16 cellular contexts compared by ENCODE assay signal in the genomic region with DNA sequence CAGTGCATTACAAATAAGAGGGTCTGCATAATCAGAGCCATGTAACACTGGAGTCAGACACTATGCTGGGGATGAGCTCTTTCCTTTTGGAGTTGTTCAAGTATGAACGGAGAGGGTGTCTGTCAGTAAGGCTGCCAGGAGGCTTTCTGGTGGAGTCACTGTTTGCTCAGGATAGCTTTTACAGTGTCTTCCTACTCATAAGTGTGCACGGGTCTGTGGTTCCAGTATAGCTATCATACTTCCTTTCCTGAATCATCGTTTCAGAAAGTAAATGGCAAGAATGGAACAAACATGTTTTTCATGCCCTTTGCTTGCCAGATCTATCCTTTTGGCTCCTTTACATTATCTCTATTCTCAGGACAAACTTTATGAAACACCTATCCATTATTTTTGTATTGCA.
A peak's percentile ranks its signal among the peaks of the same experiment; 100 is the strongest.
DNase-seq lines count a peak whose midpoint lies in the region; ATAC-seq, FAIRE-seq and TF ChIP-seq lines count a peak whose summit lies in the region.
"Had no signal": no experiment of that assay in that cellular context is flagged by ENCODE, and none has a peak within 500 bp of the region (broad histone marks: within the 10 kb centered on the region; RNA-seq: fewer than 3 reads in every experiment).

No MANE protein-coding gene starts in this region.

- no peak for TF ChIP-seq CTCF in brain microvascular endothelial cell (IDR thresholded peaks at IDR 0.05; ENCODE audit: low read depth, low read length, missing control alignments)
- peak in 1 of 3 experiments; percentile 7 for TF ChIP-seq CTCF in keratinocyte (optimal IDR thresholded peaks at IDR 0.05 in 1 of 3, IDR thresholded peaks at IDR 0.05 in 1 of 3, conservative IDR thresholded peaks at IDR 0.05 in 1 of 3; ENCODE audit: extremely low read depth in 1 of 3, insufficient read depth in 2 of 3, low read length in 3 of 3)
- TF ChIP-seq CTCF in mucosa of descending colon (IDR thresholded peaks at IDR 0.05), result no peak

- H3K4me3 ChIP-seq in brain microvascular endothelial cell (ENCODE audit: low read depth, low read length) (no peak overlapping the region), keratinocyte (ENCODE audit: control insufficient read depth in 2 of 3, extremely low read depth in 1 of 3, insufficient read depth in 2 of 3, low read depth in 1 of 3, low read length in 3 of 3) (no peak overlapping the region), mucosa of descending colon (no peak overlapping the region)
- H3K4me3 ChIP-seq: A549, GM23338, K562 had no signal

- H3K9me3 ChIP-seq in keratinocyte (ENCODE audit: control insufficient read depth, low read depth, low read length) (no peaks in the 10 kb centered on the region), mucosa of descending colon (no peaks in the 10 kb centered on the region)
- H3K9me3 ChIP-seq: A549 had no signal

- H3K27me3 Mint-ChIP-seq in activated T-helper 2 cell treated with anti-CD3 and anti-CD28 coated beads, Interferon-gamma antibody, Interleukin-2, Interleukin-4, amounts not matched to agents 10 μg/mL and 5 μg/mL and 100 μg/mL, durations not matched to agents 14 hours and 24 hours and 36 hours (ENCODE audit: low read depth), result no peaks in the 10 kb centered on the region
- H3K27me3 Mint-ChIP-seq: B cell; CD4-positive, alpha-beta T cell had no signal

- H3K36me3 ChIP-seq in brain microvascular endothelial cell (replicated peaks) (no peaks in the 10 kb centered on the region), keratinocyte (ENCODE audit: control insufficient read depth in 2 of 2, extremely low read depth in 1 of 2, insufficient read depth in 2 of 2, low read length in 2 of 2) (no peaks in the 10 kb centered on the region), mucosa of descending colon (ENCODE audit: low read depth) (no peaks in the 10 kb centered on the region)

- no peaks in the 10 kb centered on the region for H3K36me3 Mint-ChIP-seq in activated T-helper 2 cell treated with anti-CD3 and anti-CD28 coated beads, Interferon-gamma antibody, Interleukin-2, Interleukin-4, amounts not matched to agents 10 μg/mL and 5 μg/mL and 100 μg/mL, durations not matched to agents 14 hours and 24 hours and 36 hours (ENCODE audit: low read depth)

- peak overlapping the region; percentile 6 for H3K9ac ChIP-seq in keratinocyte (ENCODE audit: control insufficient read depth, extremely low read depth, insufficient read depth, low read length)

- DNase-seq in AG20443 (ENCODE audit: low spot score), result peak; percentile 16
- peak; percentile 42 for DNase-seq in LoVo (ENCODE audit: low spot score)
- peak; percentile 38 for DNase-seq in brain microvascular endothelial cell
- no peak for DNase-seq in keratinocyte (ENCODE audit: low read depth, low spot score)
- no peak for DNase-seq in mesenteric fat pad (ENCODE audit: low spot score)
- no peak for DNase-seq in mucosa of descending colon
- no peak for DNase-seq in activated T-helper 2 cell treated with anti-CD3 and anti-CD28 coated beads, Interferon-gamma antibody, Interleukin-2, Interleukin-4, amounts not matched to agents 10 μg/mL and 5 μg/mL and 100 μg/mL, durations not matched to agents 14 hours and 24 hours and 36 hours (ENCODE audit: low spot score)
- no peak for DNase-seq in amygdala (lab: John Stamatoyannopoulos, UW)
- DNase-seq: CD4-positive, alpha-beta T cell; NCI-H1417 treated with DMSO at 0.1 percent for 48 hours; NCI-H2029; NCI-H774 had no signal

- peak; percentile 86 for FAIRE-seq in keratinocyte (lab: Jason Lieb, UNC)
- FAIRE-seq: A549, K562 had no signal

- H3K4me1 Mint-ChIP-seq in activated T-helper 2 cell treated with anti-CD3 and anti-CD28 coated beads, Interferon-gamma antibody, Interleukin-2, Interleukin-4, amounts not matched to agents 10 μg/mL and 5 μg/mL and 100 μg/mL, durations not matched to agents 14 hours and 24 hours and 36 hours (ENCODE audit: low read depth), result no peaks in the 10 kb centered on the region
- H3K4me1 Mint-ChIP-seq: B cell had no signal

- peak overlapping the region; percentile 33 for H2AFZ ChIP-seq in keratinocyte (ENCODE audit: control insufficient read depth, low read length)
- H2AFZ ChIP-seq: GM23338 had no signal

- H3K27ac ChIP-seq in brain microvascular endothelial cell (no peak overlapping the region), keratinocyte (ENCODE audit: control insufficient read depth, insufficient read depth, low read length) (peak overlapping the region; percentile 68)
- H3K27ac ChIP-seq: A549 had no signal

- no peaks in the 10 kb centered on the region for H3K79me2 ChIP-seq in keratinocyte (ENCODE audit: control insufficient read depth, insufficient read depth, low read length)

- no peak overlapping the region for H3K4me2 ChIP-seq in keratinocyte (ENCODE audit: control insufficient read depth, extremely low read depth, insufficient read depth, low read depth, low read length)
- H3K4me2 ChIP-seq: A549, GM23338 had no signal

- in situ Hi-C loops in brain microvascular endothelial cell (cut with HindIII; ENCODE audit: low pct_ligation_motif_present, low sequenced_read_pairs), result no loop called here

- H3K27me3 ChIP-seq in brain microvascular endothelial cell (replicated peaks), result no peaks in the 10 kb centered on the region
- no peaks in the 10 kb centered on the region for H3K27me3 ChIP-seq in keratinocyte (ENCODE audit: control insufficient read depth, extremely low read depth, insufficient read depth, low read length)

- H3K9me1 ChIP-seq in keratinocyte (ENCODE audit: control insufficient read depth, extremely low read depth, insufficient read depth, low read length), result no peaks in the 10 kb centered on the region

- H3K9me3 Mint-ChIP-seq in activated T-helper 2 cell treated with anti-CD3 and anti-CD28 coated beads, Interferon-gamma antibody, Interleukin-2, Interleukin-4, amounts not matched to agents 10 μg/mL and 5 μg/mL and 100 μg/mL, durations not matched to agents 14 hours and 24 hours and 36 hours, result peaks cover 26% of the 10 kb centered on the region
- H3K9me3 Mint-ChIP-seq: GM23338 had no signal

- intact Hi-C loops in mucosa of descending colon (cut with DNase I, micrococcal nuclease), result loop anchor here in 1 of 2 donors (10.0 kb wide), 1 partner anchor 70 kb away; no protein-coding TSS in a partner anchor
- intact Hi-C loops in activated T-helper 2 cell treated with anti-CD3 and anti-CD28 coated beads, Interferon-gamma antibody, Interleukin-2, Interleukin-4, amounts not matched to agents 10 μg/mL and 5 μg/mL and 100 μg/mL, durations not matched to agents 14 hours and 24 hours and 36 hours (cut with micrococcal nuclease), result no loop called here

- H4K20me1 ChIP-seq in keratinocyte (ENCODE audit: control insufficient read depth, extremely low read depth, insufficient read depth, low read length), result no peaks in the 10 kb centered on the region

- H3K27ac Mint-ChIP-seq in activated T-helper 2 cell treated with anti-CD3 and anti-CD28 coated beads, Interferon-gamma antibody, Interleukin-2, Interleukin-4, amounts not matched to agents 10 μg/mL and 5 μg/mL and 100 μg/mL, durations not matched to agents 14 hours and 24 hours and 36 hours, result no peak overlapping the region
- H3K27ac Mint-ChIP-seq: B cell; CD4-positive, alpha-beta T cell; GM23338 had no signal

- dilution Hi-C loops in keratinocyte (cut with MboI; ENCODE audit: extremely low pct_ligation_motif_present, low sequenced_read_pairs), result no loop called here

- ATAC-seq in mucosa of descending colon, result no peak
- ATAC-seq: A549, GM23338, K562 had no signal

- H3K4me3 Mint-ChIP-seq in activated T-helper 2 cell treated with anti-CD3 and anti-CD28 coated beads, Interferon-gamma antibody, Interleukin-2, Interleukin-4, amounts not matched to agents 10 μg/mL and 5 μg/mL and 100 μg/mL, durations not matched to agents 14 hours and 24 hours and 36 hours (ENCODE audit: low read depth), result no peak overlapping the region
- H3K4me3 Mint-ChIP-seq: B cell; CD4-positive, alpha-beta T cell; GM23338 had no signal

- H3K4me1 ChIP-seq in keratinocyte (ENCODE audit: control insufficient read depth, extremely low read depth, insufficient read depth, low read length) (peaks cover 4% of the 10 kb centered on the region), mucosa of descending colon (ENCODE audit: low read depth) (no peaks in the 10 kb centered on the region)
- H3K4me1 ChIP-seq: A549 had no signal

Comparison
In these comparisons a context has a peak if more than half of its experiments do, and no peak if none do; other contexts are left out.
1. DNase-seq: peak in AG20443 (single experiment), LoVo (single experiment) and brain microvascular endothelial cell (single experiment); none in keratinocyte (single experiment), mesenteric fat pad (single experiment), mucosa of descending colon (0 of 3), activated T-helper 2 cell treated with anti-CD3 and anti-CD28 coated beads, Interferon-gamma antibody, Interleukin-2, Interleukin-4, amounts not matched to agents 10 μg/mL and 5 μg/mL and 100 μg/mL, durations not matched to agents 14 hours and 24 hours and 36 hours (single experiment) and amygdala (0 of 56).